Comparison of ENCODE assay signal across 8 cellular contexts in genomic region chr7:45021604-45022296, GRCh38. TPM values are rescaled to one million over a fixed set of nuclear protein-coding genes. Genes with fewer than 3 reads are reported as not detected.
DNase-seq lines count a peak whose midpoint lies in the region; ATAC-seq, FAIRE-seq and TF ChIP-seq lines count a peak whose summit lies in the region.

No MANE protein-coding gene starts in this region.

- no peak overlapping the region for H3K4me3 Mint-ChIP-seq in CD8-positive, alpha-beta T cell

- H3K9me3 ChIP-seq in CD8-positive, alpha-beta T cell (ENCODE audit: low read length): no peaks in the 10 kb centered on the region
- no peaks in the 10 kb centered on the region for H3K9me3 ChIP-seq in ectodermal cell (ENCODE audit: control insufficient read depth, low read length)
- no peaks in the 10 kb centered on the region for H3K9me3 ChIP-seq in aorta (ENCODE audit: control insufficient read depth, low read length)
- H3K9me3 ChIP-seq in colonic mucosa: no peaks in the 10 kb centered on the region

- H3K9ac ChIP-seq in colonic mucosa (ENCODE audit: low read depth in 2 of 2, low read length in 2 of 2): no peak overlapping the region

- 89 to 90% methylated on average over 3 of the region's 3 CpGs for WGBS in ectodermal cell, 2 experiments
- WGBS in aorta, 2 donors: 94 to 96% methylated on average over 3 of the region's 3 CpGs

- no peaks in the 10 kb centered on the region for H3K27me3 Mint-ChIP-seq in CD8-positive, alpha-beta T cell (ENCODE audit: low read depth)

- peak; percentile 48 for ATAC-seq in CD8-positive, alpha-beta T cell
- ATAC-seq in GM21423 (IDR thresholded peaks at IDR 0.05; ENCODE audit: unreplicated experiment) (peak; percentile 74), aorta (ENCODE audit: low FRiP score) (no peak)

- no peak for DNase-seq in CD8-positive, alpha-beta T cell
- DNase-seq in MV-4-11 (lab: John Stamatoyannopoulos, UW): peak; percentile 73
- no peak for DNase-seq in SHP77 treated with DMSO at 0.1 percent for 48 hours (lab: John Stamatoyannopoulos, UW)
- no peak for DNase-seq in aorta
- no peak for DNase-seq in D721Med (ENCODE audit: insufficient read length, low spot score)
- DNase-seq in colonic mucosa: no peak

- peaks cover 26% of the 10 kb centered on the region for H3K36me3 Mint-ChIP-seq in CD8-positive, alpha-beta T cell

- FAIRE-seq in D721Med (lab: Jason Lieb, UNC): no peak

- no peak for TF ChIP-seq CTCF in CD8-positive, alpha-beta T cell (IDR thresholded peaks at IDR 0.05)
- TF ChIP-seq CTCF in D721Med (IDR thresholded peaks at IDR 0.05; ENCODE audit: insufficient read depth, missing control alignments) (no peak), colonic mucosa (IDR thresholded peaks at IDR 0.05) (no peak)

- no peaks in the 10 kb centered on the region for H3K27me3 ChIP-seq in CD8-positive, alpha-beta T cell (ENCODE audit: insufficient read depth, low read length)
- no peaks in the 10 kb centered on the region for H3K27me3 ChIP-seq in ectodermal cell (ENCODE audit: control insufficient read depth, insufficient read depth, low read length, poor library complexity, severe bottlenecking)
- H3K27me3 ChIP-seq in aorta (ENCODE audit: control insufficient read depth in 1 of 2, insufficient read depth in 2 of 2, low read length in 1 of 2): no peaks in the 10 kb centered on the region
- no peaks in the 10 kb centered on the region for H3K27me3 ChIP-seq in colonic mucosa

- POLR2A ChIA-PET in CD8-positive, alpha-beta T cell (lab: Charles Lee): interaction anchor here (0.6 to 2.5 kb wide), 5 partner anchors 11 to 27 kb away, joined by 3 to 10 read pairs (median 4); no protein-coding TSS in a partner anchor

- H3K4me1 ChIP-seq in CD8-positive, alpha-beta T cell (ENCODE audit: insufficient read depth, low read length): peaks cover 19% of the 10 kb centered on the region
- H3K4me1 ChIP-seq in ectodermal cell (ENCODE audit: control insufficient read depth, insufficient read depth, low read length): no peaks in the 10 kb centered on the region
- H3K4me1 ChIP-seq in aorta (ENCODE audit: control insufficient read depth in 1 of 2, insufficient read depth in 2 of 2, low read length in 2 of 2): no peaks in the 10 kb centered on the region
- H3K4me1 ChIP-seq in colonic mucosa: no peaks in the 10 kb centered on the region

- peak overlapping the region; percentile 75 for H3K27ac Mint-ChIP-seq in CD8-positive, alpha-beta T cell

- intact Hi-C loops in CD8-positive, alpha-beta T cell (cut with DNase I, micrococcal nuclease): no loop called here
- intact Hi-C loops in aorta (cut with DNase I): no loop called here
- intact Hi-C loops in colonic mucosa (cut with DNase I): no loop called here

- H3K9me3 Mint-ChIP-seq in CD8-positive, alpha-beta T cell: no peaks in the 10 kb centered on the region

- CTCF ChIA-PET in CD8-positive, alpha-beta T cell (lab: Charles Lee): interaction anchor here (1.0 to 1.4 kb wide), 5 partner anchors 15 to 45 kb away, joined by 3 to 5 read pairs (median 5); partner anchors contain the start of gene MYO1G

- no peak overlapping the region for H3K4me3 ChIP-seq in CD8-positive, alpha-beta T cell (ENCODE audit: low read depth, low read length)
- H3K4me3 ChIP-seq in ectodermal cell (ENCODE audit: insufficient read depth, low read depth, low read length): no peak overlapping the region
- no peak overlapping the region for H3K4me3 ChIP-seq in aorta (ENCODE audit: low read length in 2 of 2)
- no peak overlapping the region for H3K4me3 ChIP-seq in colonic mucosa

- H3K27ac ChIP-seq in CD8-positive, alpha-beta T cell (ENCODE audit: low read depth, low read length): no peak overlapping the region
- peak overlapping the region; percentile 26 for H3K27ac ChIP-seq in ectodermal cell (ENCODE audit: insufficient read depth, low read depth, low read length, poor library complexity, severe bottlenecking)
- H3K27ac ChIP-seq in aorta (ENCODE audit: low read depth in 1 of 2, low read length in 2 of 2): no peak overlapping the region
- H3K27ac ChIP-seq in colonic mucosa: no peak overlapping the region

- H3K4me1 Mint-ChIP-seq in CD8-positive, alpha-beta T cell (ENCODE audit: low read depth): peaks cover 55% of the 10 kb centered on the region

- H3K36me3 ChIP-seq in CD8-positive, alpha-beta T cell (ENCODE audit: insufficient read depth, low read length): no peaks in the 10 kb centered on the region
- H3K36me3 ChIP-seq in ectodermal cell (ENCODE audit: control insufficient read depth, insufficient read depth, low read length) (no peaks in the 10 kb centered on the region), aorta (ENCODE audit: control insufficient read depth in 1 of 2, insufficient read depth in 2 of 2, low read length in 1 of 2) (no peaks in the 10 kb centered on the region), colonic mucosa (no peaks in the 10 kb centered on the region)

RNA-seq across cellular contexts. Expression of gene CCM2, which starts 21.7 kb away (rescaled TPM):
- total RNA-seq in CD8-positive, alpha-beta T cell: 10 to 100 TPM; 42.8 to 44.6 TPM
- 45.2 TPM for polyA plus RNA-seq in ectodermal cell (2013, experiment 1 of 4)
- 44.0 TPM for polyA plus RNA-seq in ectodermal cell (2013, experiment 2 of 4)
- 40.2 TPM for polyA plus RNA-seq in ectodermal cell (2013, experiment 3 of 4)
- polyA plus RNA-seq in ectodermal cell (2013, experiment 4 of 4): 43.4 TPM
- total RNA-seq in aorta (10 to 100 TPM; 38.6 to 49.1 TPM), colonic mucosa (10 to 100 TPM; 34.8 to 38.0 TPM)
- 10 to 100 TPM; 32.7 to 41.5 TPM for polyA plus RNA-seq in aorta

RNA-seq across cellular contexts. Expression of gene MYO1G, which starts 42.9 kb away (rescaled TPM):
- 100 to 1,000 TPM; 142 to 143 TPM for total RNA-seq in CD8-positive, alpha-beta T cell
- not detected for polyA plus RNA-seq in ectodermal cell (2013, experiment 1 of 4)
- 0.11 TPM for polyA plus RNA-seq in ectodermal cell (2013, experiment 2 of 4)
- polyA plus RNA-seq in ectodermal cell (2013, experiment 3 of 4): not detected
- polyA plus RNA-seq in ectodermal cell (2013, experiment 4 of 4): 0.08 TPM
- total RNA-seq in aorta: 10 to 100 TPM in 1 of 2 donors, 1 to 10 TPM in 1; 7.2 to 21.3 TPM
- polyA plus RNA-seq in aorta: 1 to 10 TPM; 1.4 to 3.5 TPM
- 1 to 10 TPM; 2.1 to 3.6 TPM for total RNA-seq in colonic mucosa

Comparison
In these comparisons a context has a peak if more than half of its experiments do, and no peak if none do; other contexts are left out.
1. RNA of gene MYO1G, which starts 42.9 kb away (total RNA-seq): 142 to 143 TPM in CD8-positive, alpha-beta T cell; 7.2 to 21.3 TPM in aorta and 2.1 to 3.6 TPM in colonic mucosa; every median in the first group is over 4 times any median in the second.